Comparison of ENCODE assay signal across 2 cellular contexts in the genomic region with DNA sequence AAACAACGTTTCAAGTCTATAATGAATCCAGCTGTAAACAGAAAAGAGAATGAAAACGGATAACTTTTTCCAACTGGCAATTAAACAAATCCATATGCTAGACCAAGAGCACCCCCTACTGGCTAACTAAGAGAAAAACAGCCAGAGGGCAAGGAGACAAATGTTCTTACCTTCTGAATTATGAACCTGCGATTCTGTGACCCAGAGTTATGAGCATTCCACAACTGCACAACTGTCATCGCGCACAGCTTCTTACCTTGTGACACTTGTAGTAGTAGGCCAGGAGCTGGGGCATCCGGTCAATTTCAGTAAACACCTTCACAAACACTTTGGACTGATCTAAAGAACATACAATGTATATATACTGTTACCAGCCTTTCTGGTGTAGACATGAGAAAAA.
TF ChIP-seq lines count a peak whose summit lies in the region.

No MANE protein-coding gene starts in this region.

TF ChIP-seq in Ishikawa, 13 proteins besides CTCF, POLR2A, EP300 and RAD21 (continued from another document):
- TF ChIP-seq, protein P1, sequence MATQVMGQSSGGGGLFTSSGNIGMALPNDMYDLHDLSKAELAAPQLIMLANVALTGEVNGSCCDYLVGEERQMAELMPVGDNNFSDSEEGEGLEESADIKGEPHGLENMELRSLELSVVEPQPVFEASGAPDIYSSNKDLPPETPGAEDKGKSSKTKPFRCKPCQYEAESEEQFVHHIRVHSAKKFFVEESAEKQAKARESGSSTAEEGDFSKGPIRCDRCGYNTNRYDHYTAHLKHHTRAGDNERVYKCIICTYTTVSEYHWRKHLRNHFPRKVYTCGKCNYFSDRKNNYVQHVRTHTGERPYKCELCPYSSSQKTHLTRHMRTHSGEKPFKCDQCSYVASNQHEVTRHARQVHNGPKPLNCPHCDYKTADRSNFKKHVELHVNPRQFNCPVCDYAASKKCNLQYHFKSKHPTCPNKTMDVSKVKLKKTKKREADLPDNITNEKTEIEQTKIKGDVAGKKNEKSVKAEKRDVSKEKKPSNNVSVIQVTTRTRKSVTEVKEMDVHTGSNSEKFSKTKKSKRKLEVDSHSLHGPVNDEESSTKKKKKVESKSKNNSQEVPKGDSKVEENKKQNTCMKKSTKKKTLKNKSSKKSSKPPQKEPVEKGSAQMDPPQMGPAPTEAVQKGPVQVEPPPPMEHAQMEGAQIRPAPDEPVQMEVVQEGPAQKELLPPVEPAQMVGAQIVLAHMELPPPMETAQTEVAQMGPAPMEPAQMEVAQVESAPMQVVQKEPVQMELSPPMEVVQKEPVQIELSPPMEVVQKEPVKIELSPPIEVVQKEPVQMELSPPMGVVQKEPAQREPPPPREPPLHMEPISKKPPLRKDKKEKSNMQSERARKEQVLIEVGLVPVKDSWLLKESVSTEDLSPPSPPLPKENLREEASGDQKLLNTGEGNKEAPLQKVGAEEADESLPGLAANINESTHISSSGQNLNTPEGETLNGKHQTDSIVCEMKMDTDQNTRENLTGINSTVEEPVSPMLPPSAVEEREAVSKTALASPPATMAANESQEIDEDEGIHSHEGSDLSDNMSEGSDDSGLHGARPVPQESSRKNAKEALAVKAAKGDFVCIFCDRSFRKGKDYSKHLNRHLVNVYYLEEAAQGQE (IDR thresholded peaks at IDR 0.05; ENCODE audit: low read depth), result no peak
- TF ChIP-seq TAF1 (IDR thresholded peaks at IDR 0.05; ENCODE audit: low read depth) (no peak), EGR1 (IDR thresholded peaks at IDR 0.05) (no peak), TEAD4 (IDR thresholded peaks at IDR 0.05) (no peak), YY1 (IDR thresholded peaks at IDR 0.05; ENCODE audit: low read depth) (no peak), TCF12 (IDR thresholded peaks at IDR 0.05; ENCODE audit: low read depth) (no peak), CREB1 (IDR thresholded peaks at IDR 0.05; ENCODE audit: low read depth) (no peak)

TF ChIP-seq in HepG2, 621 proteins besides CTCF, POLR2A, EP300 and RAD21 (continued from another document and continues in another):
- TF ChIP-seq, protein P2, sequence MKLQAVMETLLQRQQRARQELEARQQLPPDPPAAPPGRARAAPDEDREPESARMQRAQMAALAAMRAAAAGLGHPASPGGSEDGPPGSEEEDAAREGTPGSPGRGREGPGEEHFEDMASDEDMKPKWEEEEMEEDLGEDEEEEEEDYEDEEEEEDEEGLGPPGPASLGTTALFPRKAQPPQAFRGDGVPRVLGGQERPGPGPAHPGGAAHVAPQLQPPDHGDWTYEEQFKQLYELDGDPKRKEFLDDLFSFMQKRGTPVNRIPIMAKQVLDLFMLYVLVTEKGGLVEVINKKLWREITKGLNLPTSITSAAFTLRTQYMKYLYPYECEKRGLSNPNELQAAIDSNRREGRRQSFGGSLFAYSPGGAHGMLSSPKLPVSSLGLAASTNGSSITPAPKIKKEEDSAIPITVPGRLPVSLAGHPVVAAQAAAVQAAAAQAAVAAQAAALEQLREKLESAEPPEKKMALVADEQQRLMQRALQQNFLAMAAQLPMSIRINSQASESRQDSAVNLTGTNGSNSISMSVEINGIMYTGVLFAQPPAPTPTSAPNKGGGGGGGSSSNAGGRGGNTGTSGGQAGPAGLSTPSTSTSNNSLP (IDR thresholded peaks at IDR 0.05; ENCODE audit: low read depth, low read length), result 0 out of 2 replicates have a peak, but pooled peaks have one; percentile 16
- TF ChIP-seq, protein P3, sequence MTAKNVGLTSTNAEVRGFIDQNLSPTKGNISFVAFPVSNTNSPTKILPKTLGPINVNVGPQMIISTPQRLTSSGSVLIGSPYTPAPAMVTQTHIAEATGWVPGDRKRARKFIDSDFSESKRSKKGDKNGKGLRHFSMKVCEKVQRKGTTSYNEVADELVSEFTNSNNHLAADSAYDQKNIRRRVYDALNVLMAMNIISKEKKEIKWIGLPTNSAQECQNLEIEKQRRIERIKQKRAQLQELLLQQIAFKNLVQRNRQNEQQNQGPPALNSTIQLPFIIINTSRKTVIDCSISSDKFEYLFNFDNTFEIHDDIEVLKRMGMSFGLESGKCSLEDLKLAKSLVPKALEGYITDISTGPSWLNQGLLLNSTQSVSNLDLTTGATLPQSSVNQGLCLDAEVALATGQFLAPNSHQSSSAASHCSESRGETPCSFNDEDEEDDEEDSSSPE (CRISPR knock-in tag; IDR thresholded peaks at IDR 0.05), result 0 out of 2 replicates have a peak, but pooled peaks have one; percentile 12
- no peak for TF ChIP-seq JUNB (CRISPR knock-in tag; IDR thresholded peaks at IDR 0.05; ENCODE audit: borderline replicate concordance)
- TF ChIP-seq CEBPB (IDR thresholded peaks at IDR 0.05; ENCODE audit: borderline replicate concordance, low read depth, low read length), result no peak
- TF ChIP-seq, protein P4, sequence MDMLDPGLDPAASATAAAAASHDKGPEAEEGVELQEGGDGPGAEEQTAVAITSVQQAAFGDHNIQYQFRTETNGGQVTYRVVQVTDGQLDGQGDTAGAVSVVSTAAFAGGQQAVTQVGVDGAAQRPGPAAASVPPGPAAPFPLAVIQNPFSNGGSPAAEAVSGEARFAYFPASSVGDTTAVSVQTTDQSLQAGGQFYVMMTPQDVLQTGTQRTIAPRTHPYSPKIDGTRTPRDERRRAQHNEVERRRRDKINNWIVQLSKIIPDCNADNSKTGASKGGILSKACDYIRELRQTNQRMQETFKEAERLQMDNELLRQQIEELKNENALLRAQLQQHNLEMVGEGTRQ (IDR thresholded peaks at IDR 0.05; ENCODE audit: low read depth, low read length), result no peak
- TF ChIP-seq, protein P4 (CRISPR knock-in tag; IDR thresholded peaks at IDR 0.05; ENCODE audit: borderline replicate concordance), result no peak
- peak; percentile 31; the same call in 1 of the 2 replicates for TF ChIP-seq GATAD1 (CRISPR knock-in tag; IDR thresholded peaks at IDR 0.05)
- no peak for TF ChIP-seq SP1 (IDR thresholded peaks at IDR 0.05)
- TF ChIP-seq SP1 (CRISPR knock-in tag; IDR thresholded peaks at IDR 0.05), result 0 out of 2 replicates have a peak, but pooled peaks have one; percentile 15
- TF ChIP-seq NCOA1 (CRISPR knock-in tag; IDR thresholded peaks at IDR 0.05), result no peak
- 0 out of 2 replicates have a peak, but pooled peaks have one; percentile 64 for TF ChIP-seq SMYD3 (CRISPR knock-in tag; IDR thresholded peaks at IDR 0.05)
- TF ChIP-seq ZNF724P (CRISPR knock-in tag; IDR thresholded peaks at IDR 0.05; ENCODE audit: borderline replicate concordance), result no peak
- no peak for TF ChIP-seq MYC (CRISPR knock-in tag; IDR thresholded peaks at IDR 0.05; ENCODE audit: borderline replicate concordance)
- TF ChIP-seq, protein P5, sequence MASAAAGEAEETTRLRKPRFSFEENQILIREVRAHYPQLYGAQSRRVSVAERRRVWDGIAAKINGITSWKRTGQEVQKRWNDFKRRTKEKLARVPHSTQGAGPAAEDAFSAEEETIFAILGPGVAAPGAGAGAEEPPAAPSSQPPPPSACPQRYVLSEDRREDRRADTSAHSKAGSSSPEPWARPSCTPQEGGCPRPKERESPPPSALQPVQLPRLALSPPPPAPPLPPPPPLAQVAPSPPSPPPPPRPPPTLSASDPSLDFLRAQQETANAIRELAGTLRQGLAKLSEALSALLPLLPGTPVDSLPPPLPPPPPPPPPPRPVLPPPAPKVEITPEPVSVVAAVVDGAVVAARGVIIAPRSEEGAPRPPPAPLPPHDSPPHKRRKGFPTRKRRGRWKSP (CRISPR knock-in tag; IDR thresholded peaks at IDR 0.05), result 0 out of 2 replicates have a peak, but pooled peaks have one; percentile 29
- TF ChIP-seq ZNF33A (CRISPR knock-in tag; IDR thresholded peaks at IDR 0.05; ENCODE audit: borderline replicate concordance), result peak; percentile 21; the same call in 1 of the 2 replicates
- TF ChIP-seq ZNF629 (CRISPR knock-in tag; conservative IDR thresholded peaks at IDR 0.05), result no peak
- TF ChIP-seq MED1 (CRISPR knock-in tag; IDR thresholded peaks at IDR 0.05), result 0 out of 2 replicates have a peak, but pooled peaks have one; percentile 21
- no peak for TF ChIP-seq ZNF841 (CRISPR knock-in tag; IDR thresholded peaks at IDR 0.05; ENCODE audit: borderline replicate concordance)
- no peak for TF ChIP-seq MYNN (CRISPR knock-in tag; IDR thresholded peaks at IDR 0.05; ENCODE audit: low read depth)
- TF ChIP-seq ZNF337 (CRISPR knock-in tag; IDR thresholded peaks at IDR 0.05; ENCODE audit: borderline replicate concordance, low read depth), result peak; percentile 35; the same call in 1 of the 2 replicates
- TF ChIP-seq ERF (CRISPR knock-in tag; IDR thresholded peaks at IDR 0.05), result 0 out of 2 replicates have a peak, but pooled peaks have one; percentile 28
- no peak for TF ChIP-seq ZNF737 (CRISPR knock-in tag; IDR thresholded peaks at IDR 0.05; ENCODE audit: borderline replicate concordance)
- 0 out of 2 replicates have a peak, but pooled peaks have one; percentile 31 for TF ChIP-seq ZNF331 (CRISPR knock-in tag; IDR thresholded peaks at IDR 0.05)
- TF ChIP-seq HES4 (CRISPR knock-in tag; IDR thresholded peaks at IDR 0.05; ENCODE audit: borderline replicate concordance), result no peak
- TF ChIP-seq SMAD9 (CRISPR knock-in tag; IDR thresholded peaks at IDR 0.05), result no peak
- no peak for TF ChIP-seq ZNF883 (CRISPR knock-in tag; IDR thresholded peaks at IDR 0.05; ENCODE audit: not compliant biosample characterization)
- TF ChIP-seq SMAD3 (CRISPR knock-in tag; IDR thresholded peaks at IDR 0.05), result 0 out of 2 replicates have a peak, but pooled peaks have one; percentile 12
- TF ChIP-seq LCORL (IDR thresholded peaks at IDR 0.05), result no peak
- TF ChIP-seq LCORL (CRISPR knock-in tag; IDR thresholded peaks at IDR 0.05), result 0 out of 2 replicates have a peak, but pooled peaks have one; percentile 23
- TF ChIP-seq KMT2B (CRISPR knock-in tag; IDR thresholded peaks at IDR 0.05), result 0 out of 2 replicates have a peak, but pooled peaks have one; percentile 24
- TF ChIP-seq, protein P6, sequence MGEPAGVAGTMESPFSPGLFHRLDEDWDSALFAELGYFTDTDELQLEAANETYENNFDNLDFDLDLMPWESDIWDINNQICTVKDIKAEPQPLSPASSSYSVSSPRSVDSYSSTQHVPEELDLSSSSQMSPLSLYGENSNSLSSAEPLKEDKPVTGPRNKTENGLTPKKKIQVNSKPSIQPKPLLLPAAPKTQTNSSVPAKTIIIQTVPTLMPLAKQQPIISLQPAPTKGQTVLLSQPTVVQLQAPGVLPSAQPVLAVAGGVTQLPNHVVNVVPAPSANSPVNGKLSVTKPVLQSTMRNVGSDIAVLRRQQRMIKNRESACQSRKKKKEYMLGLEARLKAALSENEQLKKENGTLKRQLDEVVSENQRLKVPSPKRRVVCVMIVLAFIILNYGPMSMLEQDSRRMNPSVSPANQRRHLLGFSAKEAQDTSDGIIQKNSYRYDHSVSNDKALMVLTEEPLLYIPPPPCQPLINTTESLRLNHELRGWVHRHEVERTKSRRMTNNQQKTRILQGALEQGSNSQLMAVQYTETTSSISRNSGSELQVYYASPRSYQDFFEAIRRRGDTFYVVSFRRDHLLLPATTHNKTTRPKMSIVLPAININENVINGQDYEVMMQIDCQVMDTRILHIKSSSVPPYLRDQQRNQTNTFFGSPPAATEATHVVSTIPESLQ (CRISPR knock-in tag; conservative IDR thresholded peaks at IDR 0.05), result no peak
- no peak for TF ChIP-seq ZKSCAN8 (CRISPR knock-in tag; IDR thresholded peaks at IDR 0.05; ENCODE audit: borderline replicate concordance)
- TF ChIP-seq, protein P7, sequence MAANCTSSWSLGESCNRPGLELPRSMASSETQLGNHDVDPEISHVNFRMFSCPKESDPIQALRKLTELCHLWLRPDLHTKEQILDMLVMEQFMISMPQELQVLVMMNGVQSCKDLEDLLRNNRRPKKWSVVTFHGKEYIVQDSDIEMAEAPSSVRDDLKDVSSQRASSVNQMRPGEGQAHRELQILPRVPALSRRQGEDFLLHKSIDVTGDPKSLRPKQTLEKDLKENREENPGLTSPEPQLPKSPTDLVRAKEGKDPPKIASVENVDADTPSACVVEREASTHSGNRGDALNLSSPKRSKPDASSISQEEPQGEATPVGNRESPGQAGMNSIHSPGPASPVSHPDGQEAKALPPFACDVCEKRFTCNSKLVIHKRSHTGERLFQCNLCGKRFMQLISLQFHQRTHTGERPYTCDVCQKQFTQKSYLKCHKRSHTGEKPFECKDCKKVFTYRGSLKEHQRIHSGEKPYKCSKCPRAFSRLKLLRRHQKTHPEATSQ (CRISPR knock-in tag; IDR thresholded peaks at IDR 0.05; ENCODE audit: borderline replicate concordance), result 0 out of 2 replicates have a peak, but pooled peaks have one; percentile 35
- TF ChIP-seq ELF3 (CRISPR knock-in tag; IDR thresholded peaks at IDR 0.05), result no peak
- TF ChIP-seq MEF2D (CRISPR knock-in tag; IDR thresholded peaks at IDR 0.05), result no peak
- TF ChIP-seq STAG1 (CRISPR knock-in tag; IDR thresholded peaks at IDR 0.05), result peak; percentile 95
- 0 out of 2 replicates have a peak, but pooled peaks have one; percentile 24 for TF ChIP-seq KDM3A (CRISPR knock-in tag; IDR thresholded peaks at IDR 0.05; ENCODE audit: low read depth)
- TF ChIP-seq ZSCAN9 (CRISPR knock-in tag; IDR thresholded peaks at IDR 0.05; ENCODE audit: borderline replicate concordance), result no peak
- 0 out of 2 replicates have a peak, but pooled peaks have one; percentile 11 for TF ChIP-seq KAT2B (IDR thresholded peaks at IDR 0.05; ENCODE audit: borderline replicate concordance, low read depth, low read length)
- peak; percentile 21; the same call in 1 of the 2 replicates for TF ChIP-seq JUND (CRISPR knock-in tag; IDR thresholded peaks at IDR 0.05)
- 0 out of 2 replicates have a peak, but pooled peaks have one; percentile 11 for TF ChIP-seq HDAC1 (CRISPR knock-in tag; IDR thresholded peaks at IDR 0.05)
- TF ChIP-seq MIXL1 (CRISPR knock-in tag; IDR thresholded peaks at IDR 0.05), result peak; percentile 93
- TF ChIP-seq ARID2 (CRISPR knock-in tag; IDR thresholded peaks at IDR 0.05; ENCODE audit: borderline replicate concordance), result 0 out of 2 replicates have a peak, but pooled peaks have one; percentile 35
- no peak for TF ChIP-seq ZNF720 (CRISPR knock-in tag; IDR thresholded peaks at IDR 0.05)
- TF ChIP-seq, protein P8, sequence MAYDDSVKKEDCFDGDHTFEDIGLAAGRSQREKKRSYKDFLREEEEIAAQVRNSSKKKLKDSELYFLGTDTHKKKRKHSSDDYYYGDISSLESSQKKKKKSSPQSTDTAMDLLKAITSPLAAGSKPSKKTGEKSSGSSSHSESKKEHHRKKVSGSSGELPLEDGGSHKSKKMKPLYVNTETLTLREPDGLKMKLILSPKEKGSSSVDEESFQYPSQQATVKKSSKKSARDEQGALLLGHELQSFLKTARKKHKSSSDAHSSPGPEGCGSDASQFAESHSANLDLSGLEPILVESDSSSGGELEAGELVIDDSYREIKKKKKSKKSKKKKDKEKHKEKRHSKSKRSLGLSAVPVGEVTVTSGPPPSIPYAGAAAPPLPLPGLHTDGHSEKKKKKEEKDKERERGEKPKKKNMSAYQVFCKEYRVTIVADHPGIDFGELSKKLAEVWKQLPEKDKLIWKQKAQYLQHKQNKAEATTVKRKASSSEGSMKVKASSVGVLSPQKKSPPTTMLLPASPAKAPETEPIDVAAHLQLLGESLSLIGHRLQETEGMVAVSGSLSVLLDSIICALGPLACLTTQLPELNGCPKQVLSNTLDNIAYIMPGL (CRISPR knock-in tag; IDR thresholded peaks at IDR 0.05; ENCODE audit: borderline replicate concordance in 1 of 2, low read depth in 1 of 2), result peak in 1 of 2 experiments; percentile 37; a peak in 1 of 4 replicates
- TF ChIP-seq SKI (IDR thresholded peaks at IDR 0.05; ENCODE audit: partially characterized antibody), result no peak
